Comparison of ENCODE assay signal across 8 cellular contexts in genomic region chrX:49040376-49040955, GRCh38. TPM values are rescaled to one million over a fixed set of nuclear protein-coding genes. Genes with fewer than 3 reads are reported as not detected.
A peak's percentile ranks its signal among the peaks of the same experiment; 100 is the strongest.
DNase-seq lines count a peak whose midpoint lies in the region; ATAC-seq and TF ChIP-seq lines count a peak whose summit lies in the region.

No MANE protein-coding gene starts in this region.

- DNase-seq in BJ (ENCODE audit: low read depth) (no peak), NCI-H226 (peak; percentile 36), dorsolateral prefrontal cortex (no peak), DMS153 treated with DMSO at 0.1 percent for 48 hours (lab: John Stamatoyannopoulos, UW; ENCODE audit: unreplicated experiment) (no peak), UCSD-AML1 (lab: John Stamatoyannopoulos, UW; ENCODE audit: unreplicated experiment) (no peak)
- no peak for DNase-seq in natural killer cell treated with Interleukin-12 subunit alpha and Interleukin-12 subunit beta and Interleukin-15 and Interleukin-18, amount 100 ng/mL, for 72 hours (ENCODE audit: low spot score)

- H3K9me3 Mint-ChIP-seq in natural killer cell treated with Interleukin-12 subunit alpha and Interleukin-12 subunit beta and Interleukin-15 and Interleukin-18, amount 100 ng/mL, for 72 hours, result no peaks in the 10 kb centered on the region

- H3K36me3 ChIP-seq in BJ (ENCODE audit: control insufficient read depth, insufficient read depth, low read length), result peaks cover 10% of the 10 kb centered on the region

- peaks cover 28 to 39% of the 10 kb centered on the region in 2 donors for H3K4me1 Mint-ChIP-seq in natural killer cell treated with Interleukin-12 subunit alpha and Interleukin-12 subunit beta and Interleukin-15 and Interleukin-18, amount 100 ng/mL, for 72 hours (ENCODE audit: low read depth in 2 of 2)

- H3K27me3 Mint-ChIP-seq in natural killer cell treated with Interleukin-12 subunit alpha and Interleukin-12 subunit beta and Interleukin-15 and Interleukin-18, amount 100 ng/mL, for 72 hours, result no peaks in the 10 kb centered on the region

- no peak for ATAC-seq in natural killer cell treated with Interleukin-12 subunit alpha and Interleukin-12 subunit beta and Interleukin-15 and Interleukin-18, amount 100 ng/mL, for 72 hours
- ATAC-seq in GM18520 (IDR thresholded peaks at IDR 0.05; ENCODE audit: unreplicated experiment), result no peak
- no peak for ATAC-seq in HG03025 (IDR thresholded peaks at IDR 0.05; ENCODE audit: low FRiP score, unreplicated experiment)

- H3K27me3 ChIP-seq in BJ (ENCODE audit: control insufficient read depth, insufficient read depth, low read length) (no peaks in the 10 kb centered on the region), dorsolateral prefrontal cortex (peaks cover 0 to 31% (median 0%) of the 10 kb centered on the region in 45 donors)

- peak overlapping the region in 49 of 59 donors; percentile 6 to 97 (median 78) for H3K27ac ChIP-seq in dorsolateral prefrontal cortex

- peak overlapping the region; percentile 75 for H3K4me3 ChIP-seq in BJ (ENCODE audit: low read depth, low read length)
- peak overlapping the region in 40 of 59 donors; percentile 1 to 88 (median 75) for H3K4me3 ChIP-seq in dorsolateral prefrontal cortex

- H3K27ac Mint-ChIP-seq in natural killer cell treated with Interleukin-12 subunit alpha and Interleukin-12 subunit beta and Interleukin-15 and Interleukin-18, amount 100 ng/mL, for 72 hours, result peak overlapping the region; percentile 85 to 95

- CTCF ChIA-PET in BJ (lab: Yijun Ruan, JAX), result no interaction called here

- intact Hi-C loops in dorsolateral prefrontal cortex (cut with DNase I), result loop anchor here (5.0 to 10.0 kb wide), 3 partner anchors 37 to 236 kb away; partner anchors contain the start of genes HDAC6 (in 1 of the 2), OTUD5 (in 1 of the 2) and WDR45 (in 1 of the 2)

- no peaks in the 10 kb centered on the region for H3K36me3 Mint-ChIP-seq in natural killer cell treated with Interleukin-12 subunit alpha and Interleukin-12 subunit beta and Interleukin-15 and Interleukin-18, amount 100 ng/mL, for 72 hours

- TF ChIP-seq CTCF in BJ (IDR thresholded peaks at IDR 0.05; ENCODE audit: insufficient read depth, low read depth, low read length), result no peak
- TF ChIP-seq CTCF in dorsolateral prefrontal cortex (IDR thresholded peaks at IDR 0.05 in 54 of 56, conservative IDR thresholded peaks at IDR 0.05 in 2 of 56; ENCODE audit: low read depth in 1 of 56, partially characterized antibody in 56 of 56), result no peak

- POLR2A ChIA-PET in BJ (lab: Charles Lee), result no interaction called here

- peak overlapping the region; percentile 94 for H3K4me3 Mint-ChIP-seq in natural killer cell treated with Interleukin-12 subunit alpha and Interleukin-12 subunit beta and Interleukin-15 and Interleukin-18, amount 100 ng/mL, for 72 hours

RNA-seq across cellular contexts. Expression of gene TFE3, which starts 2.7 kb away (rescaled TPM):
- 20.8 and 26.4 TPM in 2 replicates for polyA plus RNA-seq in BJ (2011; rRNA removed)
- 31.8 and 39.2 TPM in 2 replicates for polyA minus RNA-seq in BJ (2011; rRNA and poly(A)+ RNA removed)
- total RNA-seq in dorsolateral prefrontal cortex, result 10 to 100 TPM; 45.0 to 84.2 (median 59.0) TPM
- 10 to 100 TPM; 38.6 to 45.6 TPM for total RNA-seq in natural killer cell treated with Interleukin-12 subunit alpha and Interleukin-12 subunit beta and Interleukin-15 and Interleukin-18, amount 100 ng/mL, for 72 hours

RNA-seq across cellular contexts. Expression of gene CCDC120, which starts 18.3 kb away (rescaled TPM):
- 0.49 and 0.96 TPM in 2 replicates for polyA plus RNA-seq in BJ (2011; rRNA removed)
- 0.38 and 0.57 TPM in 2 replicates for polyA minus RNA-seq in BJ (2011; rRNA and poly(A)+ RNA removed)
- 10 to 100 TPM in 36 of 120 experiments, 1 to 10 TPM in 84; 3.7 to 15.5 (median 8.7) TPM for total RNA-seq in dorsolateral prefrontal cortex
- total RNA-seq in natural killer cell treated with Interleukin-12 subunit alpha and Interleukin-12 subunit beta and Interleukin-15 and Interleukin-18, amount 100 ng/mL, for 72 hours, result 1 to 10 TPM; 5.3 to 9.0 TPM

RNA-seq across cellular contexts. Expression of gene PRAF2, which starts 33.3 kb away (rescaled TPM):
- 41.4 and 48.8 TPM in 2 replicates for polyA plus RNA-seq in BJ (2011; rRNA removed)
- 28.3 and 44.3 TPM in 2 replicates for polyA minus RNA-seq in BJ (2011; rRNA and poly(A)+ RNA removed)
- 10 to 100 TPM; 34.5 to 81.5 (median 48.2) TPM for total RNA-seq in dorsolateral prefrontal cortex
- total RNA-seq in natural killer cell treated with Interleukin-12 subunit alpha and Interleukin-12 subunit beta and Interleukin-15 and Interleukin-18, amount 100 ng/mL, for 72 hours, result 10 to 100 TPM; 16.4 to 19.5 TPM

RNA-seq across cellular contexts. Expression of gene GRIPAP1, which starts 38.4 kb away (rescaled TPM):
- polyA plus RNA-seq in BJ (2011; rRNA removed), result 23.4 and 23.5 TPM in 2 replicates
- 9.6 and 15.1 TPM in 2 replicates for polyA minus RNA-seq in BJ (2011; rRNA and poly(A)+ RNA removed)
- total RNA-seq in dorsolateral prefrontal cortex, result 100 to 1,000 TPM in 117 of 120 experiments, 10 to 100 TPM in 3; 95.2 to 201 (median 126) TPM
- 100 to 1,000 TPM in 1 of 2 donors, 10 to 100 TPM in 1; 97.8 to 143 TPM for total RNA-seq in natural killer cell treated with Interleukin-12 subunit alpha and Interleukin-12 subunit beta and Interleukin-15 and Interleukin-18, amount 100 ng/mL, for 72 hours

RNA-seq across cellular contexts. Expression of gene WDR45, which starts 39.2 kb away (rescaled TPM):
- polyA plus RNA-seq in BJ (2011; rRNA removed), result 107 and 165 TPM in 2 replicates
- polyA minus RNA-seq in BJ (2011; rRNA and poly(A)+ RNA removed), result 68.5 and 116 TPM in 2 replicates
- 100 to 1,000 TPM in 6 of 120 experiments, 10 to 100 TPM in 114; 52.9 to 142 (median 77.9) TPM for total RNA-seq in dorsolateral prefrontal cortex
- total RNA-seq in natural killer cell treated with Interleukin-12 subunit alpha and Interleukin-12 subunit beta and Interleukin-15 and Interleukin-18, amount 100 ng/mL, for 72 hours, result 10 to 100 TPM; 48.1 to 62.3 TPM
